In genomic region chr11:16918543-16919182, GRCh38 we compare ENCODE assay signal across 7 cellular contexts.
DNase-seq lines count a peak whose midpoint lies in the region; ATAC-seq, FAIRE-seq and TF ChIP-seq lines count a peak whose summit lies in the region.
"Not testable (repeated sequence)": the region's sequence is repeated elsewhere in the genome, so short reads cannot be mapped to it uniquely, and the experiment has no call there.

No MANE protein-coding gene starts in this region.

- not testable (repeated sequence) for H2AFZ ChIP-seq in PC-9

- not testable (repeated sequence) for H4K20me1 ChIP-seq in PC-9 (ENCODE audit: insufficient read depth)

- 55% methylated on average over 6 of the region's 6 CpGs for WGBS in prostate gland

- H3K27ac ChIP-seq in PC-9, result peak overlapping the region; percentile 98
- peak overlapping the region; percentile 13 to 41 for H3K27ac ChIP-seq in prostate gland

- peak; percentile 66 for ATAC-seq in left colon

- intact Hi-C loops in PC-9 (cut with micrococcal nuclease; ENCODE audit: unreplicated experiment); left colon (cut with DNase I, micrococcal nuclease); prostate gland (cut with DNase I): not testable (repeated sequence)

- not testable (repeated sequence) for FAIRE-seq in bronchial epithelial cell (lab: Jason Lieb, UNC)

- peak overlapping the region; percentile 75 for H3K4me2 ChIP-seq in PC-9

- TF ChIP-seq POLR2A in prostate gland (IDR thresholded peaks at IDR 0.05), result not testable (repeated sequence)

- POLR2A ChIA-PET in PC-9 (lab: Charles Lee; ENCODE audit: unreplicated experiment), result interaction anchor here (0.6 to 0.7 kb wide), 4 partner anchors 8 to 302 kb away, joined by 4 to 5 read pairs (median 4); no protein-coding TSS in a partner anchor

- not testable (repeated sequence) for H3K9me2 ChIP-seq in PC-9 (ENCODE audit: insufficient read depth)

- not testable (repeated sequence) for H3K27me3 ChIP-seq in PC-9 (ENCODE audit: insufficient read depth, low read depth); bronchial epithelial cell (ENCODE audit: control insufficient read depth, insufficient read depth, low read length); prostate gland (replicated peaks; ENCODE audit: insufficient read depth)

- H3K4me1 ChIP-seq in PC-9 (replicated peaks; ENCODE audit: insufficient read depth), result peaks cover 70% of the 10 kb centered on the region
- not testable (repeated sequence) for H3K4me1 ChIP-seq in prostate gland (replicated peaks)

- peaks cover 36% of the 10 kb centered on the region for H3F3A ChIP-seq in PC-9 (ENCODE audit: insufficient read depth, low read depth)

- not testable (repeated sequence) for H3K36me3 ChIP-seq in PC-9 (ENCODE audit: low read depth); bronchial epithelial cell (ENCODE audit: control insufficient read depth, insufficient read depth, low read length); prostate gland

- not testable (repeated sequence) for TF ChIP-seq CTCF in LNCaP clone FGC (IDR thresholded peaks at IDR 0.05; ENCODE audit: control insufficient read depth, extremely low read depth, insufficient read depth); PC-9 (conservative IDR thresholded peaks at IDR 0.05); bronchial epithelial cell (IDR thresholded peaks at IDR 0.05; ENCODE audit: insufficient read depth, low read length, severe bottlenecking); prostate gland (IDR thresholded peaks at IDR 0.05)

- H3K9me3 ChIP-seq in PC-9 (ENCODE audit: insufficient read depth, low read depth); prostate gland: not testable (repeated sequence)

- not testable (repeated sequence) for H3K4me3 ChIP-seq in LNCaP clone FGC (ENCODE audit: low read depth, low read length); bronchial epithelial cell (ENCODE audit: low read depth, low read length); prostate gland
- H3K4me3 ChIP-seq in PC-9, result peak overlapping the region; percentile 27; the same call in 1 of the 2 replicates

- peak; percentile 31 for DNase-seq in DMS153 treated with DMSO at 0.1 percent for 48 hours (lab: John Stamatoyannopoulos, UW; ENCODE audit: unreplicated experiment)
- peak; percentile 95 for DNase-seq in LNCaP clone FGC (ENCODE audit: low read depth)
- peak; percentile 52 for DNase-seq in NCI-H2196 (lab: John Stamatoyannopoulos, UW; ENCODE audit: unreplicated experiment)
- peak; percentile 38 to 96 for DNase-seq in PC-9
- peak; percentile 97 for DNase-seq in bronchial epithelial cell (ENCODE audit: low read depth)
- not testable (repeated sequence) for DNase-seq in left colon
- peak; percentile 69 for DNase-seq in prostate gland (ENCODE audit: low spot score)

- CTCF ChIA-PET in PC-9 (lab: Charles Lee), result not testable (repeated sequence)

- peaks cover 79% of the 10 kb centered on the region for H3K79me2 ChIP-seq in PC-9 (ENCODE audit: low read depth)

- not testable (repeated sequence) for BruUV-seq in PC-9 (replicated peaks; lab: Mats Ljungman, UMichigan)
